9 cellular contexts compared by ENCODE assay signal in the genomic region with DNA sequence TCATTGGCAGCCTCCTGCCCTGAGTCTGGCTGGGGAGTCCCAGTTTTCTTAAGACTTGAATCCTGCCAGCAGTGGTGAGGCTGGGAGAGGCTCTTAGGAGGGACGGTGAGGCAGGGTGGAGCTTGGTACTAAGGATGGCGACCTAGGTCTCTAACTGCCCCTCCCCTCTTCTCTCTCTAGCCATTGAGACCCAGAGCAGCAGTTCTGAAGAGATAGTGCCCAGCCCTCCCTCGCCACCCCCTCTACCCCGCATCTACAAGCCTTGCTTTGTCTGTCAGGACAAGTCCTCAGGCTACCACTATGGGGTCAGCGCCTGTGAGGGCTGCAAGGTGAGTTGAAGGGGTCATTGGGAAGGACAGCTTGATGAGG. TPM values are rescaled to one million over a fixed set of nuclear protein-coding genes. Genes with fewer than 3 reads are reported as not detected.
DNase-seq lines count a peak whose midpoint lies in the region; ATAC-seq and TF ChIP-seq lines count a peak whose summit lies in the region.
"Had no signal": no experiment of that assay in that cellular context is flagged by ENCODE, and none has a peak within 500 bp of the region (broad histone marks: within the 10 kb centered on the region; RNA-seq: fewer than 3 reads in every experiment).

No MANE protein-coding gene starts in this region.

- peaks cover 16% of the 10 kb centered on the region for H3K36me3 Mint-ChIP-seq in brain
- H3K36me3 Mint-ChIP-seq in memory B cell: peaks cover 12% of the 10 kb centered on the region
- peaks cover 44% of the 10 kb centered on the region for H3K36me3 Mint-ChIP-seq in stimulated activated memory B cell treated with anti-CD40 and anti-IgM and Interleukin-4, amounts not matched to agents 10 μg/mL and 1 μg/mL and 100 μg/mL, for 72 hours

- no peak for TF ChIP-seq CTCF in brain (conservative IDR thresholded peaks at IDR 0.05)

- DNase-seq in memory B cell (ENCODE audit: low spot score in 2 of 2) (no peak), SIG-M5 treated with dmso at 0.1 percent for 504 hours (lab: John Stamatoyannopoulos, UW; ENCODE audit: unreplicated experiment) (no peak)
- no peak for DNase-seq in stimulated activated naive CD4-positive, alpha-beta T cell treated with Interleukin-2 at 50 U/mL for 16 hours (lab: John Stamatoyannopoulos, UW)
- DNase-seq: WERI-Rb-1 had no signal

- H3K27me3 Mint-ChIP-seq in brain (peaks cover 7% of the 10 kb centered on the region), memory B cell (no peaks in the 10 kb centered on the region)
- H3K27me3 Mint-ChIP-seq in stimulated activated memory B cell treated with anti-CD40 and anti-IgM and Interleukin-4, amounts not matched to agents 10 μg/mL and 1 μg/mL and 100 μg/mL, for 72 hours: no peaks in the 10 kb centered on the region

- ATAC-seq in memory B cell (ENCODE audit: low read depth): no peak
- no peak for ATAC-seq in stimulated activated memory B cell treated with anti-CD40 and anti-IgM and Interleukin-4, amounts not matched to agents 10 μg/mL and 1 μg/mL and 100 μg/mL, for 72 hours
- no peak for ATAC-seq in HG03378 (IDR thresholded peaks at IDR 0.05; ENCODE audit: unreplicated experiment)
- ATAC-seq in HG03469 (IDR thresholded peaks at IDR 0.05; ENCODE audit: unreplicated experiment): no peak

- H3K27ac ChIP-seq in KOPT-K1 (ENCODE audit: low read depth, low read length, poor library complexity, severe bottlenecking): peak overlapping the region; percentile 12
- H3K27ac ChIP-seq: WERI-Rb-1 had no signal

- no peaks in the 10 kb centered on the region for H3K9me3 ChIP-seq in KOPT-K1 (ENCODE audit: insufficient read depth, low read length, poor library complexity, severe bottlenecking)

- peaks cover 33% of the 10 kb centered on the region for H3K36me3 ChIP-seq in KOPT-K1 (ENCODE audit: insufficient read depth, low read length)

- peaks cover 100% of the 10 kb centered on the region for H3K4me1 Mint-ChIP-seq in brain
- H3K4me1 Mint-ChIP-seq in memory B cell: peaks cover 74% of the 10 kb centered on the region
- H3K4me1 Mint-ChIP-seq in stimulated activated memory B cell treated with anti-CD40 and anti-IgM and Interleukin-4, amounts not matched to agents 10 μg/mL and 1 μg/mL and 100 μg/mL, for 72 hours: peaks cover 87% of the 10 kb centered on the region

- H3K27ac Mint-ChIP-seq in brain (peak overlapping the region; percentile 94 to 99 (median 97)), memory B cell (peak overlapping the region; percentile 82)
- peak overlapping the region; percentile 44 for H3K27ac Mint-ChIP-seq in stimulated activated memory B cell treated with anti-CD40 and anti-IgM and Interleukin-4, amounts not matched to agents 10 μg/mL and 1 μg/mL and 100 μg/mL, for 72 hours

- peaks cover 0 to 2% (median 0%) of the 10 kb centered on the region in 5 experiments for H3K9me3 Mint-ChIP-seq in brain
- H3K9me3 Mint-ChIP-seq in memory B cell: no peaks in the 10 kb centered on the region
- H3K9me3 Mint-ChIP-seq in stimulated activated memory B cell treated with anti-CD40 and anti-IgM and Interleukin-4, amounts not matched to agents 10 μg/mL and 1 μg/mL and 100 μg/mL, for 72 hours: no peaks in the 10 kb centered on the region

- peak overlapping the region; percentile 74 to 96 (median 90) for H3K4me3 Mint-ChIP-seq in brain
- H3K4me3 Mint-ChIP-seq in memory B cell: peak overlapping the region; percentile 51
- H3K4me3 Mint-ChIP-seq in stimulated activated memory B cell treated with anti-CD40 and anti-IgM and Interleukin-4, amounts not matched to agents 10 μg/mL and 1 μg/mL and 100 μg/mL, for 72 hours: no peak overlapping the region

RNA-seq across cellular contexts. Expression of a gene that starts 16.4 kb away (rescaled TPM):
- polyA plus RNA-seq in brain (ENCODE audit: insufficient read depth, low read depth, low replicate concordance): not detected

RNA-seq across cellular contexts. Expression of a gene that starts 39.1 kb away (rescaled TPM):
- polyA plus RNA-seq in brain (ENCODE audit: insufficient read depth, low read depth, low replicate concordance): 26.2 TPM

Comparison
In these comparisons a context has a peak if more than half of its experiments do, and no peak if none do; other contexts are left out.
1. H3K27ac Mint-ChIP-seq: peak in every context shown above with its lines; median percentile 97 in brain; 82 in memory B cell; 44 in stimulated activated memory B cell treated with anti-CD40 and anti-IgM and Interleukin-4, amounts not matched to agents 10 μg/mL and 1 μg/mL and 100 μg/mL, for 72 hours.